ENCODE assay signal across 21 cellular contexts in genomic region chr10:24806262-24806661, GRCh38.
DNase-seq lines count a peak whose midpoint lies in the region.
"Had no signal": no experiment of that assay in that cellular context is flagged by ENCODE, and none has a peak within 500 bp of the region (broad histone marks: within the 10 kb centered on the region; RNA-seq: fewer than 3 reads in every experiment).

No MANE protein-coding gene starts in this region.

- H3K27me3 Mint-ChIP-seq in activated CD4-positive, alpha-beta memory T cell treated with anti-CD3 and anti-CD28 coated beads for 36 hours, result no peaks in the 10 kb centered on the region
- H3K27me3 Mint-ChIP-seq: CD4-positive, alpha-beta memory T cell had no signal

- CTCF ChIA-PET in activated CD4-positive, alpha-beta memory T cell treated with anti-CD3 and anti-CD28 coated beads for 36 hours (lab: Charles Lee), result no interaction called here

- no peak overlapping the region for H3K4me3 Mint-ChIP-seq in activated CD4-positive, alpha-beta memory T cell treated with anti-CD3 and anti-CD28 coated beads for 36 hours
- H3K4me3 Mint-ChIP-seq: CD4-positive, alpha-beta memory T cell; H9 had no signal

- no peaks in the 10 kb centered on the region for H3K4me1 Mint-ChIP-seq in activated CD4-positive, alpha-beta memory T cell treated with anti-CD3 and anti-CD28 coated beads for 36 hours (ENCODE audit: low read depth)
- H3K4me1 Mint-ChIP-seq: CD4-positive, alpha-beta memory T cell had no signal

- no peaks in the 10 kb centered on the region for H3K9me3 Mint-ChIP-seq in activated CD4-positive, alpha-beta memory T cell treated with anti-CD3 and anti-CD28 coated beads for 36 hours
- H3K9me3 Mint-ChIP-seq: CD4-positive, alpha-beta memory T cell; H9 had no signal

- DNase-seq in caudate nucleus (lab: John Stamatoyannopoulos, UW) (peak in 54 of 61 donors; percentile 11 to 80 (median 48)), hypothalamus (lab: John Stamatoyannopoulos, UW) (peak in 31 of 51 donors; percentile 8 to 82 (median 34)), pons (ENCODE audit: low spot score) (peak; percentile 80), OCI-M2 (lab: John Stamatoyannopoulos, UW; ENCODE audit: unreplicated experiment) (no peak), NCI-H2196 (lab: John Stamatoyannopoulos, UW; ENCODE audit: unreplicated experiment) (no peak), islet precursor cell (no peak)
- no peak for DNase-seq in activated CD4-positive, alpha-beta memory T cell treated with anti-CD3 and anti-CD28 coated beads for 36 hours
- DNase-seq: Caco-2; CD4-positive, alpha-beta memory T cell; DMS 273 treated with DMSO at 0.1 percent for 48 hours; DMS79 treated with DMSO at 0.1 percent for 48 hours; H9; NCI-H1105; NCI-H146; NCI-H2029; NCI-H345; NCI-H524; NCI-H82 had no signal

- POLR2A ChIA-PET in activated CD4-positive, alpha-beta memory T cell treated with anti-CD3 and anti-CD28 coated beads for 36 hours (lab: Charles Lee), result no interaction called here

- peak overlapping the region; percentile 88 for H3K27ac ChIP-seq in caudate nucleus (ENCODE audit: low read depth, low read length)
- H3K27ac ChIP-seq: BLaER1, KMS-11, SJSA1 had no signal

- no peak overlapping the region for H3K27ac Mint-ChIP-seq in activated CD4-positive, alpha-beta memory T cell treated with anti-CD3 and anti-CD28 coated beads for 36 hours
- H3K27ac Mint-ChIP-seq: CD4-positive, alpha-beta memory T cell; H9 had no signal

- H3K36me3 Mint-ChIP-seq in activated CD4-positive, alpha-beta memory T cell treated with anti-CD3 and anti-CD28 coated beads for 36 hours, result no peaks in the 10 kb centered on the region
- H3K36me3 Mint-ChIP-seq: CD4-positive, alpha-beta memory T cell had no signal

- intact Hi-C loops in activated CD4-positive, alpha-beta memory T cell treated with anti-CD3 and anti-CD28 coated beads for 36 hours (cut with micrococcal nuclease), result no loop called here

Comparison
In these comparisons a context has a peak if more than half of its experiments do, and no peak if none do; other contexts are left out.
1. DNase-seq: peak in caudate nucleus (54 of 61), hypothalamus (31 of 51) and pons (single experiment); none in OCI-M2 (single experiment), activated CD4-positive, alpha-beta memory T cell treated with anti-CD3 and anti-CD28 coated beads for 36 hours (single experiment), NCI-H2196 (single experiment) and islet precursor cell (single experiment).